ENCODE assay signal across 34 cellular contexts in the genomic region with DNA sequence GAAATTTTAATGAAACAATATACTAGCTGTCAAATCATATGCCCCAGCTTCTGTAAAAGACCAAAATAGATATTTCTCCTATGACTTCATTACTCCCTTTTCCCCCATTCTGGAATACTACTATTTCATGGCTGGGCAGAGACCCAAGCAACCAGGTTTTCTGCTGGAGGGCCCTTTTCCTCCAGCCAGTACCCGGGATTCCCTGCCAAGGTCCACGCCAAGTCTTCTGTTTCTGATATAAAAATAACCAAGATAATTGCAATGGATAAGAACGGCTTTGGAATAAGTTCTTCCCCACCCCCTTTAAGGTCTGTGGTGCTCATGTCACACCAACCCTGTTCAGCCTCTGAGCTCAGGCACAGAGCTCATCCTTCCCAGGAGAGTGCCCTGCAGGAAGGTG.
"Had no signal": no experiment of that assay in that cellular context is flagged by ENCODE, and none has a peak within 500 bp of the region (broad histone marks: within the 10 kb centered on the region; RNA-seq: fewer than 3 reads in every experiment).

No MANE protein-coding gene starts in this region.

- H3K36me3 ChIP-seq: brain microvascular endothelial cell, SJCRH30 had no signal

- H3K4me3 ChIP-seq: K562, SJCRH30, SK-N-MC had no signal

- H3K27ac ChIP-seq: brain microvascular endothelial cell, SJCRH30, SK-N-MC, VCaP had no signal

- H3K27me3 ChIP-seq: brain microvascular endothelial cell, SJCRH30 had no signal

- H3K9me3 Mint-ChIP-seq: activated B cell treated with CpG ODN at 0.5 μM for 24 hours; activated CD4-positive, alpha-beta memory T cell treated with anti-CD3 and anti-CD28 coated beads for 36 hours; activated naive CD4-positive, alpha-beta T cell treated with anti-CD3 and anti-CD28 coated beads for 36 hours; activated naive CD8-positive, alpha-beta T cell treated with anti-CD3 and anti-CD28 coated beads, Interleukin-2, amount 50 U/mL, for 24 hours; activated T-cell treated with anti-CD3 and anti-CD28 coated beads, Interleukin-2, amount 50 U/mL, for 4 hours; activated T-helper 1 cell treated with anti-CD3 and anti-CD28 coated beads, Interleukin-12 subunit alpha, Interleukin-12 subunit beta, Interleukin-2, Interleukin-4 antibody, amounts not matched to agents 30 ng/mL and 10 ng/mL and 1 ng/mL, durations not matched to agents 14 hours and 24 hours and 36 hours had no signal

- DNase-seq: activated B cell treated with CpG ODN at 0.5 μM for 24 hours; activated CD4-positive, alpha-beta memory T cell treated with anti-CD3 and anti-CD28 coated beads for 36 hours; activated CD4-positive, alpha-beta T cell treated with anti-CD3 and anti-CD28 coated beads for 4 hours; activated CD4-positive, alpha-beta T cell treated with anti-CD3 and anti-CD28 coated beads, Interleukin-2, amount 50 U/mL, for 1 hour; activated CD4-positive, CD25-positive, alpha-beta regulatory T cell treated with anti-CD3 and anti-CD28 coated beads, Interleukin-2, amount 50 U/mL, for 72 hours; activated CD8-positive, alpha-beta memory T cell treated with anti-CD3 and anti-CD28 coated beads, Interleukin-2, amount 50 U/mL, for 4 hours; activated gamma-delta T cell treated with Interleukin-2 at 50 U/mL for 16 hours; activated naive CD4-positive, alpha-beta T cell treated with anti-CD3 and anti-CD28 coated beads for 36 hours; activated naive CD8-positive, alpha-beta T cell treated with anti-CD3 and anti-CD28 coated beads, Interleukin-2, amount 50 U/mL, for 24 hours; activated T-cell treated with anti-CD3 and anti-CD28 coated beads for 4 hours; activated T-cell treated with anti-CD3 and anti-CD28 coated beads, Interleukin-2, amount 50 U/mL, for 4 hours; anterior cingulate cortex; brain microvascular endothelial cell; central memory CD4-positive, alpha-beta T cell; IMR-90; NCI-H1105; NCI-H1417 treated with DMSO at 0.1 percent for 48 hours; NCI-H187 treated with DMSO at 0.1 percent for 48 hours; NCI-H2081; NCI-H2171 treated with DMSO at 0.1 percent for 48 hours; NCI-H345; NCI-H510A treated with DMSO at 0.1 percent for 48 hours; NCI-H774; SHP77; SJCRH30; T-helper 1 cell; T-helper 2 cell; T-helper 9 cell had no signal

- ATAC-seq: activated naive CD8-positive, alpha-beta T cell treated with anti-CD3 and anti-CD28 coated beads, Interleukin-2, amount 50 U/mL, for 24 hours; activated T-cell treated with anti-CD3 and anti-CD28 coated beads, Interleukin-2, amount 50 U/mL, for 4 hours; K562; Panc1 had no signal

- H3K27me3 Mint-ChIP-seq: activated CD4-positive, alpha-beta memory T cell treated with anti-CD3 and anti-CD28 coated beads for 36 hours; activated naive CD8-positive, alpha-beta T cell had no signal

- H3K4me1 Mint-ChIP-seq: activated B cell treated with CpG ODN at 0.5 μM for 24 hours; activated naive CD8-positive, alpha-beta T cell treated with anti-CD3 and anti-CD28 coated beads, Interleukin-2, amount 50 U/mL, for 24 hours had no signal

- H3K9me3 ChIP-seq: SJCRH30 had no signal

- H3K27ac Mint-ChIP-seq: activated B cell treated with CpG ODN at 0.5 μM for 24 hours; activated CD4-positive, alpha-beta memory T cell treated with anti-CD3 and anti-CD28 coated beads for 36 hours; activated naive CD4-positive, alpha-beta T cell treated with anti-CD3 and anti-CD28 coated beads for 36 hours; activated naive CD8-positive, alpha-beta T cell; activated naive CD8-positive, alpha-beta T cell treated with anti-CD3 and anti-CD28 coated beads, Interleukin-2, amount 50 U/mL, for 24 hours; activated T-helper 1 cell treated with anti-CD3 and anti-CD28 coated beads, Interleukin-12 subunit alpha, Interleukin-12 subunit beta, Interleukin-2, Interleukin-4 antibody, amounts not matched to agents 30 ng/mL and 10 ng/mL and 1 ng/mL, durations not matched to agents 14 hours and 24 hours and 36 hours had no signal

- H3K4me3 Mint-ChIP-seq: activated B cell treated with CpG ODN at 0.5 μM for 24 hours; activated CD4-positive, alpha-beta memory T cell treated with anti-CD3 and anti-CD28 coated beads for 36 hours; activated naive CD4-positive, alpha-beta T cell treated with anti-CD3 and anti-CD28 coated beads for 36 hours; activated naive CD8-positive, alpha-beta T cell; activated naive CD8-positive, alpha-beta T cell treated with anti-CD3 and anti-CD28 coated beads, Interleukin-2, amount 50 U/mL, for 24 hours; activated T-cell treated with anti-CD3 and anti-CD28 coated beads, Interleukin-2, amount 50 U/mL, for 4 hours; activated T-helper 1 cell treated with anti-CD3 and anti-CD28 coated beads, Interleukin-12 subunit alpha, Interleukin-12 subunit beta, Interleukin-2, Interleukin-4 antibody, amounts not matched to agents 30 ng/mL and 10 ng/mL and 1 ng/mL, durations not matched to agents 14 hours and 24 hours and 36 hours had no signal
